In the genomic region with DNA sequence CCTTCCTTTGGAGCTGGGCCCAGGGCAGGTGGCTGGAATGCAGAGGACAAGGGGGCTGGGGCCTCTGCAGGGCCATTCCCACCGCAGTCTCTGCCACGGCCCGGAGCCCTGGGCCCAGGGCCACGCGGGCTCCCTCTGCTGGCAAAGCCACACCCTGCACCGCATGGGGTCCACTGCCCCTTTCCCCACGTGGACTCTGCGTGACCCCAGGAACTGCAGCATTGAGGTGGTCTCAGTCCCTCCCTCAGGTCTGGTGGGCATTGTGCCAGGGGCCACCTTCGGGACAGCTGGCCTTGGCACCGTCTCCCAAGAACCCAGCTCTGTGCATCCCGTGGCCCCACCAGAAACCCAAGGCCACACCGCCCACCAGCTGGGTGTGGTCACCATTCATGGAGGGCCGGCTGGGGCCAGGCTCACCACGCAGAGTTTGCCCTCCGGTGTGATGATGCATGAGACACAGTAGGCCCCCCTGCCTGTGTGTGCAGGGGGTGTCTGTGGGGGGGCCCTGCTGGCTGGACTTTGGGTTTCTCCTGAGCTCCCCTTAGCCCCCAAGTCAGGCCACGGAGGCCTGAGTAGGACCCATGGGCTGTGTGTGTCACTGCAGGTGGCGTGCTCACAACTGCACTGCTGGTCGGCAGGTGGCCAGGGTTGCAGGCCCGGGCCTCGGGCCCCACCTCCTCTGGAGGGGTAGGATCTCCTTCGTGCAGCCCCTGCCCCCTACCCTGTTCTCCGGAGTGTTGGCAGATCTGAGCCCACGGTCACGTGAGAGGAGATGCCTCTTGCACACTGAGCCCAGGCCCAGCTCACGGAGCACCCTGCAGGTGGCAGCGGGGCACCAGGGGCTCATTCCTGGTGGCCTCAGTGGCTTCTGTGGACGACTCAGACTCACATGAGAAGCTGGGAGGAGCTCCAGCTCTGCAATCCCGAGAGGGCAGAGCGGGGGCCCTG, we compare ENCODE assay signal across 8 cellular contexts. TPM values are rescaled to one million over a fixed set of nuclear protein-coding genes. Genes with fewer than 3 reads are reported as not detected.
DNase-seq lines count a peak whose midpoint lies in the region; ATAC-seq and TF ChIP-seq lines count a peak whose summit lies in the region.

No MANE protein-coding gene starts in this region.

- no peaks in the 10 kb centered on the region for H3K36me3 ChIP-seq in GM23248 (ENCODE audit: low read depth)
- H3K36me3 ChIP-seq in body of pancreas (replicated peaks in 1 of 2; ENCODE audit: insufficient read depth in 1 of 2, low read depth in 2 of 2), result no peaks in the 10 kb centered on the region

- intact Hi-C loops in body of pancreas (cut with DNase I), result no loop called here

- H3K9me3 ChIP-seq in AG04450 (ENCODE audit: control insufficient read depth, insufficient read depth, low read length) (no peaks in the 10 kb centered on the region; the same call in 1 of the 2 replicates), GM23248 (ENCODE audit: low read depth) (no peaks in the 10 kb centered on the region), body of pancreas (no peaks in the 10 kb centered on the region)

- no peaks in the 10 kb centered on the region for H3F3A ChIP-seq in GM23248 (ENCODE audit: insufficient read depth)

- CTCF ChIA-PET in AG04450 (lab: Charles Lee), result interaction anchor here (0.6 to 2.4 kb wide), 10 partner anchors 8 to 66 kb away, joined by 3 to 13 read pairs (median 4); a partner anchor contains a TSS

- POLR2A ChIA-PET in AG04450 (lab: Yijun Ruan, JAX), result interaction anchor here (0.6 to 1.5 kb wide), 5 partner anchors 11 to 71 kb away, joined by 3 read pairs; a partner anchor contains a TSS

- H4K20me1 ChIP-seq in GM23248 (ENCODE audit: insufficient read depth), result no peaks in the 10 kb centered on the region

- in situ Hi-C loops in GM23248 (cut with MboI), result no loop called here

- peak; percentile 56 for ATAC-seq in body of pancreas
- ATAC-seq in HG03521 (IDR thresholded peaks at IDR 0.05; ENCODE audit: unreplicated experiment), result no peak

- 34 to 37% methylated on average over 27 to 29 of the region's 29 CpGs for WGBS in GM23248 (ENCODE audit: low coverage in 1 of 2, low lambda C conversion rate in 2 of 2, missing lambda C conversion rate in 2 of 2), 2 experiments
- WGBS in body of pancreas, 2 donors, result 0 to 16% methylated on average over 5 to 27 of the region's 29 CpGs

- DNase-seq in AG04450 (ENCODE audit: low read depth, low spot score), result no peak
- DNase-seq in GM23248, result peak; percentile 68
- DNase-seq in T-helper 9 cell, result peak; percentile 57
- DNase-seq in body of pancreas, result peak in 3 of 4 donors; percentile 62 to 72 (median 65)
- peak; percentile 71 for DNase-seq in left kidney (ENCODE audit: low read depth, low spot score)
- DNase-seq in stimulated activated CD8-positive, alpha-beta memory T cell treated with anti-CD3 and anti-CD28 coated beads, Interleukin-12 subunit alpha, Interleukin-12 subunit beta, amount 100 ng/mL, for 1 hour (ENCODE audit: low read depth), result peak; percentile 29
- DNase-seq in SW480 (ENCODE audit: low spot score), result no peak

- H3K4me1 ChIP-seq in GM23248 (ENCODE audit: insufficient read depth) (no peaks in the 10 kb centered on the region), body of pancreas (peaks cover 51% of the 10 kb centered on the region)

- no peak overlapping the region for H3K9ac ChIP-seq in GM23248

- no peak overlapping the region for H3K4me3 ChIP-seq in AG04450 (ENCODE audit: low read depth, low read length)
- H3K4me3 ChIP-seq in GM23248, result no peak overlapping the region
- no peak overlapping the region for H3K4me3 ChIP-seq in body of pancreas

- no peak overlapping the region for H3K4me2 ChIP-seq in GM23248 (ENCODE audit: unreplicated experiment)

- H3K27me3 ChIP-seq in AG04450 (ENCODE audit: control insufficient read depth, insufficient read depth, low read length) (no peaks in the 10 kb centered on the region), GM23248 (replicated peaks; ENCODE audit: insufficient read depth) (no peaks in the 10 kb centered on the region), body of pancreas (no peaks in the 10 kb centered on the region)

- TF ChIP-seq CTCF in AG04450 (IDR thresholded peaks at IDR 0.05; ENCODE audit: low read depth, low read length), result peak; percentile 83
- peak; percentile 83 to 94 (median 90) for TF ChIP-seq CTCF in body of pancreas (IDR thresholded peaks at IDR 0.05)

- H3K79me2 ChIP-seq in GM23248 (ENCODE audit: insufficient read depth), result no peaks in the 10 kb centered on the region

- no peak overlapping the region for H2AFZ ChIP-seq in GM23248

- H3K9me2 ChIP-seq in GM23248 (ENCODE audit: insufficient read depth), result no peaks in the 10 kb centered on the region

- TF ChIP-seq POLR2A in body of pancreas (IDR thresholded peaks at IDR 0.05), result no peak

- H3K27ac ChIP-seq in AG04450 (ENCODE audit: low read depth, low read length) (no peak overlapping the region), GM23248 (no peak overlapping the region), body of pancreas (peak overlapping the region in 3 of 4 donors; percentile 11 to 64 (median 50))

RNA-seq across cellular contexts. Expression of a gene that starts 5.7 kb away (rescaled TPM):
- polyA plus RNA-seq in AG04450 (2011; rRNA removed) (3.9 and 5.3 TPM in 2 replicates), GM23248 (2016; fragmentation: Nextera tagmentation; extraction: Ambion mirVana) (0.60 and 1.3 TPM in 2 replicates)
- 0.46 and 0.52 TPM in 2 replicates for polyA minus RNA-seq in AG04450 (2011; rRNA and poly(A)+ RNA removed)
- 1.4 and 2.3 TPM in 2 replicates for total RNA-seq in GM23248 (2014; rRNA removed; shearing (Covaris generic))
- 10 to 100 TPM; 47.1 to 55.5 TPM for total RNA-seq in body of pancreas

RNA-seq across cellular contexts. Expression of a gene that starts 8.3 kb away (rescaled TPM):
- polyA plus RNA-seq in AG04450 (2011; rRNA removed), result 0.04 TPM in 1 of 2 replicates, not detected in the other
- 0.05 and 0.09 TPM in 2 replicates for polyA minus RNA-seq in AG04450 (2011; rRNA and poly(A)+ RNA removed)
- not detected in 2 replicates for total RNA-seq in GM23248 (2014; rRNA removed; shearing (Covaris generic))
- 0.51 TPM in 1 of 2 replicates, not detected in the other for polyA plus RNA-seq in GM23248 (2016; fragmentation: Nextera tagmentation; extraction: Ambion mirVana)
- 1 to 10 TPM; 1.6 to 2.3 TPM for total RNA-seq in body of pancreas

RNA-seq across cellular contexts. Expression of a gene that starts 20.1 kb away (rescaled TPM):
- 0.16 and 0.24 TPM in 2 replicates for polyA plus RNA-seq in AG04450 (2011; rRNA removed)
- 0.18 TPM in 1 of 2 replicates, not detected in the other for polyA minus RNA-seq in AG04450 (2011; rRNA and poly(A)+ RNA removed)
- total RNA-seq in GM23248 (2014; rRNA removed; shearing (Covaris generic)), result 0.51 and 0.97 TPM in 2 replicates
- polyA plus RNA-seq in GM23248 (2016; fragmentation: Nextera tagmentation; extraction: Ambion mirVana), result 0.44 and 0.70 TPM in 2 replicates
- 10 to 100 TPM; 11.2 to 15.5 TPM for total RNA-seq in body of pancreas

RNA-seq across cellular contexts. Expression of a gene that starts 30.4 kb away (rescaled TPM):
- 7.7 and 10.2 TPM in 2 replicates for polyA plus RNA-seq in AG04450 (2011; rRNA removed)
- 14.6 and 18.8 TPM in 2 replicates for polyA minus RNA-seq in AG04450 (2011; rRNA and poly(A)+ RNA removed)
- 20.2 and 34.7 TPM in 2 replicates for total RNA-seq in GM23248 (2014; rRNA removed; shearing (Covaris generic))
- 11.6 and 12.1 TPM in 2 replicates for polyA plus RNA-seq in GM23248 (2016; fragmentation: Nextera tagmentation; extraction: Ambion mirVana)
- 10 to 100 TPM; 16.6 to 37.2 TPM for total RNA-seq in body of pancreas

RNA-seq across cellular contexts. Expression of a gene that starts 34.1 kb away (rescaled TPM):
- polyA plus RNA-seq in AG04450 (2011; rRNA removed) (131 and 140 TPM in 2 replicates), GM23248 (2016; fragmentation: Nextera tagmentation; extraction: Ambion mirVana) (176 and 181 TPM in 2 replicates)
- 58.6 and 62.5 TPM in 2 replicates for polyA minus RNA-seq in AG04450 (2011; rRNA and poly(A)+ RNA removed)
- total RNA-seq in GM23248 (2014; rRNA removed; shearing (Covaris generic)), result 88.9 and 105 TPM in 2 replicates
- total RNA-seq in body of pancreas, result 10 to 100 TPM; 72.8 to 85.9 TPM

Comparison
In these comparisons a context has a peak if more than half of its experiments do, and no peak if none do; other contexts are left out.
1. DNase-seq: peak in GM23248 (single experiment), T-helper 9 cell (single experiment), body of pancreas (3 of 4), left kidney (single experiment) and stimulated activated CD8-positive, alpha-beta memory T cell treated with anti-CD3 and anti-CD28 coated beads, Interleukin-12 subunit alpha, Interleukin-12 subunit beta, amount 100 ng/mL, for 1 hour (single experiment); none in AG04450 (single experiment) and SW480 (single experiment).
2. H3K27ac ChIP-seq: peak in body of pancreas (3 of 4); none in AG04450 (single experiment) and GM23248 (single experiment).
3. RNA of a gene that starts 5.7 kb away (total RNA-seq): 47.1 to 55.5 TPM in body of pancreas; 1.4 to 2.3 TPM in GM23248; every median in the first group is over 10 times any median in the second.